24 cellular contexts compared by ENCODE assay signal in genomic region chr22:49901457-49901856, GRCh38.
"Had no signal": no experiment of that assay in that cellular context is flagged by ENCODE, and none has a peak within 500 bp of the region (broad histone marks: within the 10 kb centered on the region; RNA-seq: fewer than 3 reads in every experiment).

No MANE protein-coding gene starts in this region.

- H3K4me1 Mint-ChIP-seq: WTC11 had no signal

- H3K4me3 ChIP-seq: hepatocyte, left lung, lung, neural progenitor cell had no signal

- H3K36me3 ChIP-seq: neural progenitor cell had no signal

- H3K9me3 Mint-ChIP-seq: activated T-helper 17 cell treated with anti-CD3 and anti-CD28 coated beads, Interleukin-2, amount 50 U/mL, for 72 hours; immature natural killer cell; type B pancreatic cell had no signal

- H3K27ac ChIP-seq: hepatocyte, left lung, neural progenitor cell had no signal

- H3K9me3 ChIP-seq: left lung had no signal

- H3K27ac Mint-ChIP-seq: activated naive CD4-positive, alpha-beta T cell treated with anti-CD3 and anti-CD28 coated beads, Interleukin-2, amount 50 U/mL, for 72 hours; activated T-cell treated with anti-CD3 and anti-CD28 coated beads, Interleukin-2, amount 50 U/mL, for 24 hours; activated T-helper 17 cell treated with anti-CD3 and anti-CD28 coated beads, Interleukin-2, amount 50 U/mL, for 72 hours; neural progenitor cell; progenitor cell of endocrine pancreas; type B pancreatic cell had no signal

- H3K4me1 ChIP-seq: left lung, neural progenitor cell had no signal

- H3K27me3 ChIP-seq: hepatocyte, left lung, neural progenitor cell had no signal

- ATAC-seq: activated T-helper 17 cell treated with anti-CD3 and anti-CD28 coated beads, Interleukin-2, amount 50 U/mL, for 72 hours; left lung; naive thymus-derived CD4-positive, alpha-beta T cell; stimulated activated naive B cell treated with anti-CD40 and anti-IgM and Interleukin-4, amounts not matched to agents 10 μg/mL and 1 μg/mL and 100 μg/mL, for 72 hours; WTC11 had no signal

- H3K27me3 Mint-ChIP-seq: activated T-cell treated with anti-CD3 and anti-CD28 coated beads, Interleukin-2, amount 50 U/mL, for 24 hours; activated T-helper 17 cell treated with anti-CD3 and anti-CD28 coated beads, Interleukin-2, amount 50 U/mL, for 72 hours; naive thymus-derived CD4-positive, alpha-beta T cell; progenitor cell of endocrine pancreas; stimulated activated naive B cell treated with anti-CD40 and anti-IgM and Interleukin-4, amounts not matched to agents 10 μg/mL and 1 μg/mL and 100 μg/mL, for 72 hours; type B pancreatic cell had no signal

- H3K4me3 Mint-ChIP-seq: activated T-cell treated with anti-CD3 and anti-CD28 coated beads, Interleukin-2, amount 50 U/mL, for 24 hours; activated T-helper 17 cell treated with anti-CD3 and anti-CD28 coated beads, Interleukin-2, amount 50 U/mL, for 72 hours; immature natural killer cell; naive thymus-derived CD4-positive, alpha-beta T cell; stimulated activated naive B cell treated with anti-CD40 and anti-IgM and Interleukin-4, amounts not matched to agents 10 μg/mL and 1 μg/mL and 100 μg/mL, for 72 hours; type B pancreatic cell; WTC11 had no signal

- DNase-seq: activated CD4-positive, alpha-beta T cell treated with anti-CD3 and anti-CD28 coated beads, Interleukin-2, amount 50 U/mL, for 4 hours; activated CD8-positive, alpha-beta memory T cell treated with anti-CD3 and anti-CD28 coated beads for 24 hours; activated CD8-positive, alpha-beta memory T cell treated with anti-CD3 and anti-CD28 coated beads, Interleukin-2, amount 50 U/mL, for 4 hours; activated T-cell treated with anti-CD3 and anti-CD28 coated beads, Interleukin-2, amount 50 U/mL, for 24 hours; central memory CD4-positive, alpha-beta T cell; dermis blood vessel endothelial cell; effector CD8-positive, alpha-beta T cell; foreskin melanocyte; immature natural killer cell; left lung; naive thymus-derived CD4-positive, alpha-beta T cell; retina; stimulated activated CD4-positive, alpha-beta T cell treated with anti-CD3 and anti-CD28 coated beads, Interleukin-2, amount 100 ng/mL, for 48 hours; stimulated activated CD8-positive, alpha-beta memory T cell treated with anti-CD3 and anti-CD28 coated beads, Interleukin-4, amount 100 ng/mL, for 48 hours; stimulated activated naive B cell treated with anti-CD40 and anti-IgM and Interleukin-4, amounts not matched to agents 10 μg/mL and 1 μg/mL and 100 μg/mL, for 72 hours; T-helper 9 cell had no signal
